ENCODE assay signal across 1 cellular context in the genomic region with DNA sequence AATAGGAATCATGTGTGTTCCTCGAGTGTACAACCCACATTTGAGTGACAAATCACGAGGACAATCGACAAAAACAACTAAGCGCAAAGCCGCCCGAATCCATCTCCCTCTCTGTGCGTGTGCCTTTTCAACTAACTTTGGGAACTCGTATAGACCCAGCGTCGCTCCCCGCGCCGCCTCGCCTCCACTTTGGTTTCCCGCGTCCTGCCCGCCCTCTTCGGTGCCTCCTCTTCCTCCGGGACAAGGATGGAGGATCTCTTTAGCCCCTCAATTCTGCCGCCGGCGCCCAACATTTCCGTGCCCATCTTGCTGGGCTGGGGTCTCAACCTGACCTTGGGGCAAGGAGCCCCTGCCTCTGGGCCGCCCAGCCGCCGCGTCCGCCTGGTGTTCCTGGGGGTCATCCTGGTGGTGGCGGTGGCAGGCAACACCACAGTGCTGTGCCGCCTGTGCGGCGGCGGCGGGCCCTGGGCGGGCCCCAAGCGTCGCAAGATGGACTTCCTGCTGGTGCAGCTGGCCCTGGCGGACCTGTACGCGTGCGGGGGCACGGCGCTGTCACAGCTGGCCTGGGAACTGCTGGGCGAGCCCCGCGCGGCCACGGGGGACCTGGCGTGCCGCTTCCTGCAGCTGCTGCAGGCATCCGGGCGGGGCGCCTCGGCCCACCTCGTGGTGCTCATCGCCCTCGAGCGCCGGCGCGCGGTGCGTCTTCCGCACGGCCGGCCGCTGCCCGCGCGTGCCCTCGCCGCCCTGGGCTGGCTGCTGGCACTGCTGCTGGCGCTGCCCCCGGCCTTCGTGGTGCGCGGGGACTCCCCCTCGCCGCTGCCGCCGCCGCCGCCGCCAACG.
TF ChIP-seq lines count a peak whose summit lies in the region.

TSS of gene GPR150 (plus strand) at position 58 of the 840 bp plus-strand sequence. CDS start at position 247, 189 bp downstream.

TF ChIP-seq in K562, 482 proteins besides CTCF, POLR2A, EP300 and RAD21:
- TF ChIP-seq HDAC1 (IDR thresholded peaks at IDR 0.05) (no peak), BCOR (IDR thresholded peaks at IDR 0.05) (no peak), ZNF354B (CRISPR knock-in tag; IDR thresholded peaks at IDR 0.05) (no peak), CSDE1 (IDR thresholded peaks at IDR 0.05) (no peak), ZNF76 (CRISPR knock-in tag; IDR thresholded peaks at IDR 0.05; ENCODE audit: borderline replicate concordance) (no peak)
- TF ChIP-seq, protein P1, sequence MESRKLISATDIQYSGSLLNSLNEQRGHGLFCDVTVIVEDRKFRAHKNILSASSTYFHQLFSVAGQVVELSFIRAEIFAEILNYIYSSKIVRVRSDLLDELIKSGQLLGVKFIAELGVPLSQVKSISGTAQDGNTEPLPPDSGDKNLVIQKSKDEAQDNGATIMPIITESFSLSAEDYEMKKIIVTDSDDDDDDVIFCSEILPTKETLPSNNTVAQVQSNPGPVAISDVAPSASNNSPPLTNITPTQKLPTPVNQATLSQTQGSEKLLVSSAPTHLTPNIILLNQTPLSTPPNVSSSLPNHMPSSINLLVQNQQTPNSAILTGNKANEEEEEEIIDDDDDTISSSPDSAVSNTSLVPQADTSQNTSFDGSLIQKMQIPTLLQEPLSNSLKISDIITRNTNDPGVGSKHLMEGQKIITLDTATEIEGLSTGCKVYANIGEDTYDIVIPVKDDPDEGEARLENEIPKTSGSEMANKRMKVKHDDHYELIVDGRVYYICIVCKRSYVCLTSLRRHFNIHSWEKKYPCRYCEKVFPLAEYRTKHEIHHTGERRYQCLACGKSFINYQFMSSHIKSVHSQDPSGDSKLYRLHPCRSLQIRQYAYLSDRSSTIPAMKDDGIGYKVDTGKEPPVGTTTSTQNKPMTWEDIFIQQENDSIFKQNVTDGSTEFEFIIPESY (CRISPR knock-in tag; IDR thresholded peaks at IDR 0.05): peak; percentile 67
TF ChIP-seq in K562: peak in this region for 1.
